In genomic region chr6:139418426-139419132, GRCh38 we compare ENCODE assay signal across 19 cellular contexts.
"Had no signal": no experiment of that assay in that cellular context is flagged by ENCODE, and none has a peak within 500 bp of the region (broad histone marks: within the 10 kb centered on the region; RNA-seq: fewer than 3 reads in every experiment).

No MANE protein-coding gene starts in this region.

- H3K36me3 ChIP-seq: esophagus muscularis mucosa, prostate gland, right atrium auricular region, tibial artery had no signal

- H3K27ac Mint-ChIP-seq: activated CD4-positive, alpha-beta T cell treated with anti-CD3 and anti-CD28 coated beads, Interleukin-2, amount 10 ng/mL, durations not matched to agents 24 days and 14 days; activated CD8-positive, alpha-beta T cell treated with anti-CD3 and anti-CD28 coated beads, Interleukin-2, amount 10 ng/mL, durations not matched to agents 7 days and 5 days; activated naive CD4-positive, alpha-beta T cell treated with anti-CD3 and anti-CD28 coated beads for 36 hours; brain; memory B cell had no signal

- H3K27ac ChIP-seq: esophagus muscularis mucosa, prostate gland, right atrium auricular region, tibial artery had no signal

- H3K4me1 Mint-ChIP-seq: activated CD4-positive, alpha-beta T cell treated with anti-CD3 and anti-CD28 coated beads, Interleukin-2, amount 10 ng/mL, durations not matched to agents 24 days and 14 days had no signal

- H3K4me1 ChIP-seq: prostate gland, right atrium auricular region, tibial artery had no signal

- H3K4me3 Mint-ChIP-seq: activated CD4-positive, alpha-beta T cell treated with anti-CD3 and anti-CD28 coated beads, Interleukin-2, amount 10 ng/mL, durations not matched to agents 24 days and 14 days; activated CD8-positive, alpha-beta T cell treated with anti-CD3 and anti-CD28 coated beads, Interleukin-2, amount 10 ng/mL, durations not matched to agents 7 days and 5 days; activated naive CD4-positive, alpha-beta T cell treated with anti-CD3 and anti-CD28 coated beads for 36 hours; activated T-cell treated with anti-CD3 and anti-CD28 coated beads, Interleukin-2, amount 50 U/mL, for 4 hours; brain; memory B cell; neural crest cell had no signal

- H3K9me3 Mint-ChIP-seq: activated CD4-positive, alpha-beta T cell treated with anti-CD3 and anti-CD28 coated beads, Interleukin-2, amount 10 ng/mL, durations not matched to agents 24 days and 14 days; activated naive CD4-positive, alpha-beta T cell treated with anti-CD3 and anti-CD28 coated beads for 36 hours; activated T-cell treated with anti-CD3 and anti-CD28 coated beads, Interleukin-2, amount 50 U/mL, for 4 hours; memory B cell had no signal

- H3K27me3 ChIP-seq: esophagus muscularis mucosa, right atrium auricular region, tibial artery had no signal

- DNase-seq: activated CD4-positive, alpha-beta T cell treated with anti-CD3 and anti-CD28 coated beads, Interleukin-2, amount 10 ng/mL, durations not matched to agents 24 days and 14 days; activated CD4-positive, CD25-positive, alpha-beta regulatory T cell; activated CD8-positive, alpha-beta T cell treated with anti-CD3 and anti-CD28 coated beads, Interleukin-2, amount 10 ng/mL, durations not matched to agents 7 days and 5 days; activated naive CD4-positive, alpha-beta T cell treated with anti-CD3 and anti-CD28 coated beads for 36 hours; activated T-cell treated with anti-CD3 and anti-CD28 coated beads, Interleukin-2, amount 50 U/mL, for 4 hours; central memory CD4-positive, alpha-beta T cell; foreskin fibroblast; stimulated activated CD4-positive, alpha-beta T cell treated with anti-CD3 and anti-CD28 coated beads, Interleukin-2, amount 100 ng/mL, for 24 hours; stimulated activated naive CD8-positive, alpha-beta T cell treated with anti-CD3 and anti-CD28 coated beads, Interleukin-15, Interleukin-2, amounts not matched to agents 100 U/mL and 50 U/mL, for 24 hours; substantia nigra; tibial artery had no signal

- H3K9me3 ChIP-seq: esophagus muscularis mucosa, prostate gland, right atrium auricular region, tibial artery had no signal

- ATAC-seq: activated CD8-positive, alpha-beta T cell treated with anti-CD3 and anti-CD28 coated beads, Interleukin-2, amount 10 ng/mL, durations not matched to agents 7 days and 5 days; activated T-cell treated with anti-CD3 and anti-CD28 coated beads, Interleukin-2, amount 50 U/mL, for 4 hours; stimulated activated naive CD8-positive, alpha-beta T cell treated with anti-CD3 and anti-CD28 coated beads, Interleukin-15, Interleukin-2, amounts not matched to agents 100 U/mL and 50 U/mL, for 24 hours had no signal

- H3K27me3 Mint-ChIP-seq: memory B cell had no signal

- H3K4me3 ChIP-seq: esophagus muscularis mucosa, prostate gland, right atrium auricular region, tibial artery had no signal

- H3K36me3 Mint-ChIP-seq: brain had no signal

- FAIRE-seq: colon, TTC549 had no signal
